Comparison of ENCODE assay signal across 16 cellular contexts in the genomic region with DNA sequence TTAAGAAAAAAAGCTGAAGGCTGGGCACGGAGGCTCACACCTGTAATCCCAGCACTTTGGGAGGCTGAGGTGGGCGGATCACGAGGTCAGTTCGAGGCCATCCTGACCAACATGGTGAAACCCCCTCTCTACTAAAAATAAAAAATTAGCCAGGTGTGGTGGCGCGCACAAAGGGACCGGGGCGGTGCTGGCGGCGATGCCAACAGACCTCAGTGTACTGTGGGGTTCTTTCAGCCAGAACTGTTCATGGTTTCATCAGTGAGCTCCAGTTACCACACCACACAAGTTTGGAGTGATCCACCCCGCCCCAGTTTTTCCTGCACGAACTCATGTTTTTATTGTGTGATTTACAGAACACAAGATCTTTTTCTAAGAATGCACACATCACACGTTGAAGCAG. TPM values are rescaled to one million over a fixed set of nuclear protein-coding genes. Genes with fewer than 3 reads are reported as not detected.
DNase-seq lines count a peak whose midpoint lies in the region; TF ChIP-seq lines count a peak whose summit lies in the region.
"Had no signal": no experiment of that assay in that cellular context is flagged by ENCODE, and none has a peak within 500 bp of the region (broad histone marks: within the 10 kb centered on the region; RNA-seq: fewer than 3 reads in every experiment).

No MANE protein-coding gene starts in this region.

- POLR2A ChIA-PET in activated CD4-positive, alpha-beta memory T cell treated with anti-CD3 and anti-CD28 coated beads for 36 hours (lab: Charles Lee): no interaction called here
- POLR2A ChIA-PET in activated CD4-positive, alpha-beta memory T cell treated with anti-CD3 and anti-CD28 coated beads, Interleukin-2, amount 10 ng/mL, durations not matched to agents 7 days and 5 days (lab: Charles Lee): interaction anchor here (1.9 kb wide), 1 partner anchor 20 kb away, joined by 5 read pairs; no protein-coding TSS in a partner anchor

- no peak overlapping the region for H3K4me3 ChIP-seq in mesodermal cell (ENCODE audit: extremely low read depth, insufficient read depth, low read length, poor library complexity, severe bottlenecking)
- no peak overlapping the region for H3K4me3 ChIP-seq in suprapubic skin
- H3K4me3 ChIP-seq: dorsolateral prefrontal cortex, MG63, SJCRH30 had no signal

- no peaks in the 10 kb centered on the region for H3K9me3 Mint-ChIP-seq in activated CD4-positive, alpha-beta memory T cell treated with anti-CD3 and anti-CD28 coated beads for 36 hours
- H3K9me3 Mint-ChIP-seq in activated CD4-positive, alpha-beta memory T cell treated with anti-CD3 and anti-CD28 coated beads, Interleukin-2, amount 10 ng/mL, durations not matched to agents 7 days and 5 days: no peaks in the 10 kb centered on the region
- no peaks in the 10 kb centered on the region for H3K9me3 Mint-ChIP-seq in activated naive CD8-positive, alpha-beta T cell treated with anti-CD3 and anti-CD28 coated beads for 36 hours

- TF ChIP-seq POLR2A in suprapubic skin (IDR thresholded peaks at IDR 0.05): no peak

- peaks cover 4% of the 10 kb centered on the region for H3K36me3 Mint-ChIP-seq in activated CD4-positive, alpha-beta memory T cell treated with anti-CD3 and anti-CD28 coated beads for 36 hours
- H3K36me3 Mint-ChIP-seq in activated CD4-positive, alpha-beta memory T cell treated with anti-CD3 and anti-CD28 coated beads, Interleukin-2, amount 10 ng/mL, durations not matched to agents 7 days and 5 days (ENCODE audit: low read depth): peaks cover 28% of the 10 kb centered on the region
- H3K36me3 Mint-ChIP-seq in activated naive CD8-positive, alpha-beta T cell treated with anti-CD3 and anti-CD28 coated beads for 36 hours: peaks cover 12% of the 10 kb centered on the region

- TF ChIP-seq CTCF in suprapubic skin (IDR thresholded peaks at IDR 0.05): no peak

- H3K27me3 Mint-ChIP-seq in activated CD4-positive, alpha-beta memory T cell treated with anti-CD3 and anti-CD28 coated beads for 36 hours: no peaks in the 10 kb centered on the region
- H3K27me3 Mint-ChIP-seq in activated CD4-positive, alpha-beta memory T cell treated with anti-CD3 and anti-CD28 coated beads, Interleukin-2, amount 10 ng/mL, durations not matched to agents 7 days and 5 days: no peaks in the 10 kb centered on the region
- no peaks in the 10 kb centered on the region for H3K27me3 Mint-ChIP-seq in activated naive CD8-positive, alpha-beta T cell treated with anti-CD3 and anti-CD28 coated beads for 36 hours
- H3K27me3 Mint-ChIP-seq: activated CD8-positive, alpha-beta memory T cell treated with anti-CD3 and anti-CD28 coated beads, Interleukin-2, amount 10 ng/mL, durations not matched to agents 7 days and 5 days had no signal

- CTCF ChIA-PET in activated CD4-positive, alpha-beta memory T cell treated with anti-CD3 and anti-CD28 coated beads for 36 hours (lab: Charles Lee): interaction anchor here (1.6 kb wide), 1 partner anchor 27 kb away, joined by 8 read pairs; no protein-coding TSS in a partner anchor
- CTCF ChIA-PET in activated CD4-positive, alpha-beta memory T cell treated with anti-CD3 and anti-CD28 coated beads, Interleukin-2, amount 10 ng/mL, durations not matched to agents 7 days and 5 days (lab: Charles Lee): interaction anchor here (1.7 kb wide), 1 partner anchor 11 kb away, joined by 4 read pairs; no protein-coding TSS in a partner anchor

- H3K4me1 ChIP-seq in mesodermal cell (ENCODE audit: control insufficient read depth, insufficient read depth, low read length, poor library complexity, severe bottlenecking) (peaks cover 24% of the 10 kb centered on the region), suprapubic skin (peaks cover 39% of the 10 kb centered on the region)
- H3K4me1 ChIP-seq: SJCRH30 had no signal

- DNase-seq in activated CD4-positive, alpha-beta memory T cell treated with anti-CD3 and anti-CD28 coated beads for 36 hours: no peak
- no peak for DNase-seq in activated CD4-positive, alpha-beta memory T cell treated with anti-CD3 and anti-CD28 coated beads, Interleukin-2, amount 10 ng/mL, durations not matched to agents 7 days and 5 days
- DNase-seq in activated naive CD8-positive, alpha-beta T cell treated with anti-CD3 and anti-CD28 coated beads for 36 hours: no peak
- DNase-seq in suprapubic skin (ENCODE audit: low spot score in 2 of 2) (no peak), NCI-H82 (lab: John Stamatoyannopoulos, UW) (no peak), head of caudate nucleus (no peak), cortex of kidney (lab: John Stamatoyannopoulos, UW) (no peak)
- DNase-seq: activated CD8-positive, alpha-beta memory T cell treated with anti-CD3 and anti-CD28 coated beads, Interleukin-2, amount 10 ng/mL, durations not matched to agents 7 days and 5 days; amygdala; dorsolateral prefrontal cortex; islet precursor cell; NCI-H2081; NK-92 treated with Interleukin-12 subunit alpha and Interleukin-12 subunit beta, amount 100 ng/mL, for 24 hours; SJCRH30 had no signal

- peak overlapping the region; percentile 5 for H3K27ac ChIP-seq in mesodermal cell (ENCODE audit: low read depth, low read length, severe bottlenecking)
- peak overlapping the region; percentile 72 for H3K27ac ChIP-seq in suprapubic skin
- H3K27ac ChIP-seq: SJCRH30 had no signal

- H3K27me3 ChIP-seq in suprapubic skin: no peaks in the 10 kb centered on the region
- H3K27me3 ChIP-seq: MG63, SJCRH30 had no signal

- 97 to 100% methylated on average over 6 to 8 of the region's 13 CpGs for WGBS in mesodermal cell (ENCODE audit: insufficient coverage in 2 of 2), 2 experiments
- 75% methylated on average over 13 of the region's 13 CpGs for WGBS in suprapubic skin

- H3K9me3 ChIP-seq in mesodermal cell (ENCODE audit: control insufficient read depth, low read length) (no peaks in the 10 kb centered on the region), suprapubic skin (no peaks in the 10 kb centered on the region)
- H3K9me3 ChIP-seq: MG63, SJCRH30 had no signal

- peaks cover 4% of the 10 kb centered on the region for H3K36me3 ChIP-seq in mesodermal cell (ENCODE audit: control insufficient read depth, insufficient read depth, low read length)
- H3K36me3 ChIP-seq in suprapubic skin: no peaks in the 10 kb centered on the region
- H3K36me3 ChIP-seq: SJCRH30 had no signal

- H3K4me3 Mint-ChIP-seq in activated CD4-positive, alpha-beta memory T cell treated with anti-CD3 and anti-CD28 coated beads for 36 hours: no peak overlapping the region
- H3K4me3 Mint-ChIP-seq in activated CD4-positive, alpha-beta memory T cell treated with anti-CD3 and anti-CD28 coated beads, Interleukin-2, amount 10 ng/mL, durations not matched to agents 7 days and 5 days: no peak overlapping the region
- no peak overlapping the region for H3K4me3 Mint-ChIP-seq in activated naive CD8-positive, alpha-beta T cell treated with anti-CD3 and anti-CD28 coated beads for 36 hours
- H3K4me3 Mint-ChIP-seq: activated CD8-positive, alpha-beta memory T cell treated with anti-CD3 and anti-CD28 coated beads, Interleukin-2, amount 10 ng/mL, durations not matched to agents 7 days and 5 days had no signal

- H3K27ac Mint-ChIP-seq in activated CD4-positive, alpha-beta memory T cell treated with anti-CD3 and anti-CD28 coated beads for 36 hours: peak overlapping the region; percentile 14
- no peak overlapping the region for H3K27ac Mint-ChIP-seq in activated CD4-positive, alpha-beta memory T cell treated with anti-CD3 and anti-CD28 coated beads, Interleukin-2, amount 10 ng/mL, durations not matched to agents 7 days and 5 days
- peak overlapping the region; percentile 80 for H3K27ac Mint-ChIP-seq in activated naive CD8-positive, alpha-beta T cell treated with anti-CD3 and anti-CD28 coated beads for 36 hours

- intact Hi-C loops in activated CD4-positive, alpha-beta memory T cell treated with anti-CD3 and anti-CD28 coated beads for 36 hours (cut with micrococcal nuclease): no loop called here
- intact Hi-C loops in head of caudate nucleus (cut with DNase I): no loop called here

- H3K4me1 Mint-ChIP-seq in activated CD4-positive, alpha-beta memory T cell treated with anti-CD3 and anti-CD28 coated beads for 36 hours (ENCODE audit: low read depth): peaks cover 46% of the 10 kb centered on the region
- peaks cover 35% of the 10 kb centered on the region for H3K4me1 Mint-ChIP-seq in activated CD4-positive, alpha-beta memory T cell treated with anti-CD3 and anti-CD28 coated beads, Interleukin-2, amount 10 ng/mL, durations not matched to agents 7 days and 5 days
- H3K4me1 Mint-ChIP-seq in activated naive CD8-positive, alpha-beta T cell treated with anti-CD3 and anti-CD28 coated beads for 36 hours: peaks cover 34% of the 10 kb centered on the region

- TF ChIP-seq EP300 in suprapubic skin (IDR thresholded peaks at IDR 0.05): no peak

RNA-seq across cellular contexts. Expression of gene IRAK1, which starts 21.2 kb away (rescaled TPM):
- total RNA-seq in activated CD4-positive, alpha-beta memory T cell treated with anti-CD3 and anti-CD28 coated beads for 36 hours: 100 to 1,000 TPM in 1 of 2 experiments, 10 to 100 TPM in 1; 99.6 to 106 TPM
- total RNA-seq in activated CD4-positive, alpha-beta memory T cell treated with anti-CD3 and anti-CD28 coated beads, Interleukin-2, amount 10 ng/mL, durations not matched to agents 7 days and 5 days: 100 to 1,000 TPM; 118 to 122 TPM
- 100 to 1,000 TPM; 155 to 159 TPM for total RNA-seq in activated naive CD8-positive, alpha-beta T cell treated with anti-CD3 and anti-CD28 coated beads for 36 hours
- polyA plus RNA-seq in mesodermal cell (2013, experiment 1 of 2): 57.0 TPM
- 45.5 TPM for polyA plus RNA-seq in mesodermal cell (2013, experiment 2 of 2)
- total RNA-seq in suprapubic skin: 10 to 100 TPM; 51.3 to 61.5 (median 58.3) TPM

RNA-seq across cellular contexts. Expression of gene MECP2, which starts 56.7 kb away (rescaled TPM):
- 10 to 100 TPM; 50.8 to 51.0 TPM for total RNA-seq in activated CD4-positive, alpha-beta memory T cell treated with anti-CD3 and anti-CD28 coated beads for 36 hours
- total RNA-seq in activated CD4-positive, alpha-beta memory T cell treated with anti-CD3 and anti-CD28 coated beads, Interleukin-2, amount 10 ng/mL, durations not matched to agents 7 days and 5 days: 10 to 100 TPM; 80.7 to 83.0 TPM
- 10 to 100 TPM; 50.9 to 53.1 TPM for total RNA-seq in activated naive CD8-positive, alpha-beta T cell treated with anti-CD3 and anti-CD28 coated beads for 36 hours
- 25.3 TPM for polyA plus RNA-seq in mesodermal cell (2013, experiment 1 of 2)
- 22.6 TPM for polyA plus RNA-seq in mesodermal cell (2013, experiment 2 of 2)
- total RNA-seq in suprapubic skin: 10 to 100 TPM; 19.7 to 76.0 (median 33.9) TPM
